8 cellular contexts compared by ENCODE assay signal in genomic region chr17:37488607-37489196, GRCh38. TPM values are rescaled to one million over a fixed set of nuclear protein-coding genes. Genes with fewer than 3 reads are reported as not detected.
A peak's percentile ranks its signal among the peaks of the same experiment; 100 is the strongest.
DNase-seq lines count a peak whose midpoint lies in the region; ATAC-seq, FAIRE-seq and TF ChIP-seq lines count a peak whose summit lies in the region.

No MANE protein-coding gene starts in this region.

- H3K4me3 Mint-ChIP-seq in astrocyte (ENCODE audit: unreplicated experiment) = peak overlapping the region; percentile 92

- ATAC-seq in HG02973 (IDR thresholded peaks at IDR 0.05; ENCODE audit: unreplicated experiment) = no peak

- H3K27ac ChIP-seq in astrocyte (ENCODE audit: low read depth, low read length) (peak overlapping the region; percentile 95), vagina (peak overlapping the region; percentile 95)

- intact Hi-C loops in vagina (cut with DNase I) = no loop called here

- DNase-seq in GM12865 (ENCODE audit: low read depth) (peak; percentile 65), T follicular helper cell (ENCODE audit: low read depth) (peak; percentile 38), astrocyte (ENCODE audit: low read depth) (peak; percentile 94), hepatic stellate cell (ENCODE audit: low spot score) (peak; percentile 80), renal cortical epithelial cell (ENCODE audit: low read depth) (peak; percentile 97), vagina (ENCODE audit: extremely low spot score in 2 of 2) (peak in 1 of 2 donors; percentile 96)

- H2AFZ ChIP-seq in astrocyte (ENCODE audit: low read depth, low read length) = peak overlapping the region; percentile 68

- TF ChIP-seq CTCF in GM12865 (IDR thresholded peaks at IDR 0.05; ENCODE audit: insufficient read depth, low read depth, low read length, missing control alignments) = no peak
- no peak for TF ChIP-seq CTCF in astrocyte (IDR thresholded peaks at IDR 0.05; ENCODE audit: insufficient read depth, low read depth, low read length)
- TF ChIP-seq CTCF in vagina (IDR thresholded peaks at IDR 0.05) = no peak

- H4K20me1 ChIP-seq in astrocyte (ENCODE audit: insufficient read depth, low read length) = peaks cover 13% of the 10 kb centered on the region

- no peaks in the 10 kb centered on the region for H3K9me3 Mint-ChIP-seq in astrocyte (ENCODE audit: unreplicated experiment)

- H3K36me3 ChIP-seq in astrocyte (ENCODE audit: insufficient read depth, low read length) (no peaks in the 10 kb centered on the region), vagina (no peaks in the 10 kb centered on the region)

- H3K4me2 ChIP-seq in astrocyte (ENCODE audit: low read length) = peak overlapping the region; percentile 99

- no peaks in the 10 kb centered on the region for H3K9me3 ChIP-seq in astrocyte (ENCODE audit: insufficient read depth, low read depth, low read length)
- no peaks in the 10 kb centered on the region for H3K9me3 ChIP-seq in vagina

- H3K27me3 ChIP-seq in astrocyte (ENCODE audit: insufficient read depth, low read length) (no peaks in the 10 kb centered on the region), vagina (no peaks in the 10 kb centered on the region)

- TF ChIP-seq RAD21 in Ishikawa (IDR thresholded peaks at IDR 0.05; ENCODE audit: low read depth) = no peak

- peaks cover 30% of the 10 kb centered on the region for H3K4me1 ChIP-seq in astrocyte (ENCODE audit: insufficient read depth, low read length)
- peaks cover 39% of the 10 kb centered on the region for H3K4me1 ChIP-seq in vagina

- TF ChIP-seq POLR2A in vagina (IDR thresholded peaks at IDR 0.05) = no peak

- H3K9ac ChIP-seq in astrocyte (ENCODE audit: low read length) = peak overlapping the region; percentile 93

- H3K27me3 Mint-ChIP-seq in astrocyte (ENCODE audit: low read depth, unreplicated experiment) = no peaks in the 10 kb centered on the region

- peaks cover 4% of the 10 kb centered on the region for H3K36me3 Mint-ChIP-seq in astrocyte (ENCODE audit: low read depth, unreplicated experiment)

- no peak for FAIRE-seq in astrocyte (lab: Jason Lieb, UNC)

- peaks cover 33% of the 10 kb centered on the region for H3K79me2 ChIP-seq in astrocyte (ENCODE audit: insufficient read depth, low read length)

- H3K27ac Mint-ChIP-seq in astrocyte (ENCODE audit: unreplicated experiment) = peak overlapping the region; percentile 90

- H3K4me3 ChIP-seq in GM12865 (ENCODE audit: low read depth, low read length) = peak overlapping the region; percentile 97
- peak overlapping the region; percentile 74 for H3K4me3 ChIP-seq in astrocyte (ENCODE audit: insufficient read depth, low read depth, low read length)
- peak overlapping the region; percentile 71 to 94 for H3K4me3 ChIP-seq in vagina

- H3K4me1 Mint-ChIP-seq in astrocyte (ENCODE audit: low read depth, unreplicated experiment) = peaks cover 23% of the 10 kb centered on the region

- TF ChIP-seq EP300 in Ishikawa (IDR thresholded peaks at IDR 0.05; ENCODE audit: borderline replicate concordance) = 0 out of 2 replicates have a peak, but pooled peaks have one; percentile 12

TF ChIP-seq in Ishikawa, 13 proteins besides CTCF, POLR2A, EP300 and RAD21:
- TF ChIP-seq TAF1 (IDR thresholded peaks at IDR 0.05; ENCODE audit: low read depth) (no peak; the same call in 1 of the 2 replicates), TEAD4 (IDR thresholded peaks at IDR 0.05) (no peak), TCF12 (IDR thresholded peaks at IDR 0.05; ENCODE audit: low read depth) (no peak), NFIC (IDR thresholded peaks at IDR 0.05) (peak; percentile 56), YY1 (IDR thresholded peaks at IDR 0.05; ENCODE audit: low read depth) (peak; percentile 68), REST (IDR thresholded peaks at IDR 0.05; ENCODE audit: low read depth) (no peak), MAX (IDR thresholded peaks at IDR 0.05) (peak; percentile 96), FOXM1 (IDR thresholded peaks at IDR 0.05; ENCODE audit: borderline replicate concordance, low read depth) (no peak), USF1 (IDR thresholded peaks at IDR 0.05) (peak; percentile 84), CREB1 (IDR thresholded peaks at IDR 0.05; ENCODE audit: low read depth) (no peak), ZBTB7A (IDR thresholded peaks at IDR 0.05; ENCODE audit: low read depth) (no peak; the same call in 1 of the 2 replicates), EGR1 (IDR thresholded peaks at IDR 0.05) (no peak), CEBPB (IDR thresholded peaks at IDR 0.05) (no peak)

RNA-seq across cellular contexts. Expression of gene DUSP14, which starts 1.0 kb away (rescaled TPM):
- 64.3 and 69.1 TPM in 2 replicates for total RNA-seq in astrocyte
- total RNA-seq in renal cortical epithelial cell = 36.5 and 103 TPM in 2 replicates
- total RNA-seq in vagina = 19.9 TPM
